ENCODE assay signal across 9 cellular contexts in genomic region chr20:32626859-32627636, GRCh38. TPM values are rescaled to one million over a fixed set of nuclear protein-coding genes. Genes with fewer than 3 reads are reported as not detected.
A peak's percentile ranks its signal among the peaks of the same experiment; 100 is the strongest.
DNase-seq lines count a peak whose midpoint lies in the region; ATAC-seq and TF ChIP-seq lines count a peak whose summit lies in the region.
"Had no signal": no experiment of that assay in that cellular context is flagged by ENCODE, and none has a peak within 500 bp of the region (broad histone marks: within the 10 kb centered on the region; RNA-seq: fewer than 3 reads in every experiment).

No MANE protein-coding gene starts in this region.

- no peak for TF ChIP-seq CTCF in osteoblast (IDR thresholded peaks at IDR 0.05; ENCODE audit: extremely low read depth, low read depth, low read length)

- H3K79me2 ChIP-seq in osteoblast (ENCODE audit: insufficient read depth, low read length) = no peaks in the 10 kb centered on the region

- peaks cover 10% of the 10 kb centered on the region for H3K4me1 ChIP-seq in osteoblast (ENCODE audit: insufficient read depth, low read length)

- H3K36me3 ChIP-seq in osteoblast (ENCODE audit: insufficient read depth, low read length) = no peaks in the 10 kb centered on the region

- H4K20me1 ChIP-seq in osteoblast (ENCODE audit: insufficient read depth, low read length) = no peaks in the 10 kb centered on the region

- ATAC-seq in HG03565 (IDR thresholded peaks at IDR 0.05; ENCODE audit: unreplicated experiment) = no peak

- peak overlapping the region; percentile 20 for H3K4me2 ChIP-seq in osteoblast (ENCODE audit: insufficient read depth, low read length)

- peak; percentile 25 for DNase-seq in activated T-cell treated with anti-CD3 and anti-CD28 coated beads, Interleukin-2, amount 50 U/mL, for 1 hour
- DNase-seq in activated T-cell treated with anti-CD3 and anti-CD28 coated beads, Interleukin-2, amount 50 U/mL, for 48 hours = no peak
- DNase-seq in NCI-H2081 treated with DMSO at 0.1 percent for 48 hours (lab: John Stamatoyannopoulos, UW) = peak; percentile 76
- peak; percentile 58 for DNase-seq in astrocyte of the hippocampus (ENCODE audit: low read depth, low spot score)
- DNase-seq in osteoblast (ENCODE audit: insufficient read length, low spot score, missing footprints) = peak; percentile 73
- no peak for DNase-seq in activated effector memory CD4-positive, alpha-beta T cell treated with Interleukin-2 at 50 U/mL for 16 hours
- DNase-seq in mesenteric fat pad (ENCODE audit: low spot score) = no peak

- H3K27ac ChIP-seq in osteoblast (ENCODE audit: low read depth, low read length) = no peak overlapping the region
- H3K27ac ChIP-seq: C4-2B had no signal

- no peaks in the 10 kb centered on the region for H3K9me3 ChIP-seq in osteoblast (ENCODE audit: low read depth, low read length)

- H3K27me3 ChIP-seq in osteoblast (ENCODE audit: insufficient read depth, low read length) = peaks cover 20% of the 10 kb centered on the region

- H2AFZ ChIP-seq in osteoblast (ENCODE audit: low read length) = peak overlapping the region; percentile 32

- H3K4me3 ChIP-seq in osteoblast (ENCODE audit: insufficient read depth, low read length) = no peak overlapping the region

RNA-seq across cellular contexts. Expression of gene NOL4L, which starts 41.9 kb away (rescaled TPM):
- total RNA-seq in osteoblast = 5.9 and 6.2 TPM in 2 replicates
- 21.5 TPM for total RNA-seq in mesenteric fat pad

RNA-seq across cellular contexts. Expression of gene C20orf203, which starts 46.7 kb away (rescaled TPM):
- total RNA-seq in osteoblast (under 0.01 and 0.29 TPM in 2 replicates), mesenteric fat pad (not detected)

Comparison
In these comparisons a context has a peak if more than half of its experiments do, and no peak if none do; other contexts are left out.
1. DNase-seq: peak in activated T-cell treated with anti-CD3 and anti-CD28 coated beads, Interleukin-2, amount 50 U/mL, for 1 hour (single experiment), NCI-H2081 treated with DMSO at 0.1 percent for 48 hours (single experiment), astrocyte of the hippocampus (single experiment) and osteoblast (single experiment); none in activated T-cell treated with anti-CD3 and anti-CD28 coated beads, Interleukin-2, amount 50 U/mL, for 48 hours (0 of 2), activated effector memory CD4-positive, alpha-beta T cell treated with Interleukin-2 at 50 U/mL for 16 hours (single experiment) and mesenteric fat pad (single experiment).